27 cellular contexts compared by ENCODE assay signal in the genomic region with DNA sequence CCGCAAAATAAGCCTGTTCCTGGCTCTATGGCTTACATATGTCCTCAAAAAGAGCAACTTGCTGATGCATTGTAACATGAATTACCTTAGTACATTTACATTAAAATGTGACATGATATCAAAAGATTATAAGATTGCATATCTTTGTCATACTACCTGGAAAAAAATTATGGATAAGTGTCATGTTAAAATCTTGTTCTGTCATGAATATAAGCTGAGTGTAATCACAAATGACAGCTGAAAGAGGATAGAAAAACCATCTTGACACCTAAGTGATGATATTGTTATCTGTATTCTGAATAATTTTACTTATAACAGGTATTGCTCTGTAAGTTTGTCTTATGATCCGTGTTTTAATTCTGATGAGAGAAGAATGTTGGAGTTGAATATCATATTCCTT.
"Had no signal": no experiment of that assay in that cellular context is flagged by ENCODE, and none has a peak within 500 bp of the region (broad histone marks: within the 10 kb centered on the region; RNA-seq: fewer than 3 reads in every experiment).

No MANE protein-coding gene starts in this region.

- H3K27ac Mint-ChIP-seq: stimulated activated effector memory CD8-positive, alpha-beta T cell treated with anti-CD3 and anti-CD28 coated beads, Interleukin-12 subunit alpha, Interleukin-12 subunit beta, amount 100 ng/mL, for 72 hours; stimulated activated memory B cell treated with anti-CD40 and anti-IgM and Interleukin-4, amounts not matched to agents 10 μg/mL and 1 μg/mL and 100 μg/mL, for 72 hours; stimulated activated naive B cell treated with anti-CD40 and anti-IgM and Interleukin-4, amounts not matched to agents 10 μg/mL and 1 μg/mL and 100 μg/mL, for 72 hours; stimulated activated naive CD8-positive, alpha-beta T cell treated with anti-CD3 and anti-CD28 coated beads, Interleukin-15, amount 100 ng/mL, for 72 hours; stimulated activated naive CD8-positive, alpha-beta T cell treated with anti-CD3 and anti-CD28 coated beads, Interleukin-15, Interleukin-2, amounts not matched to agents 100 ng/mL and 50 ng/mL, for 24 hours; type B pancreatic cell had no signal

- H3K36me3 ChIP-seq: stomach, suprapubic skin, thoracic aorta, thyroid gland, tibial artery, tibial nerve, transverse colon, upper lobe of left lung, upper lobe of right lung, uterus, vagina had no signal

- H3K4me3 Mint-ChIP-seq: stimulated activated effector memory CD8-positive, alpha-beta T cell treated with anti-CD3 and anti-CD28 coated beads, Interleukin-12 subunit alpha, Interleukin-12 subunit beta, amount 100 ng/mL, for 72 hours; stimulated activated memory B cell treated with anti-CD40 and anti-IgM and Interleukin-4, amounts not matched to agents 10 μg/mL and 1 μg/mL and 100 μg/mL, for 72 hours; stimulated activated naive B cell treated with anti-CD40 and anti-IgM and Interleukin-4, amounts not matched to agents 10 μg/mL and 1 μg/mL and 100 μg/mL, for 72 hours; stimulated activated naive CD8-positive, alpha-beta T cell treated with anti-CD3 and anti-CD28 coated beads, Interleukin-15, amount 100 ng/mL, for 72 hours; stimulated activated naive CD8-positive, alpha-beta T cell treated with anti-CD3 and anti-CD28 coated beads, Interleukin-15, Interleukin-2, amounts not matched to agents 100 ng/mL and 50 ng/mL, for 24 hours; type B pancreatic cell had no signal

- H3K36me3 Mint-ChIP-seq: stimulated activated effector memory CD8-positive, alpha-beta T cell treated with anti-CD3 and anti-CD28 coated beads, Interleukin-12 subunit alpha, Interleukin-12 subunit beta, amount 100 ng/mL, for 72 hours; stimulated activated memory B cell treated with anti-CD40 and anti-IgM and Interleukin-4, amounts not matched to agents 10 μg/mL and 1 μg/mL and 100 μg/mL, for 72 hours; stimulated activated naive B cell treated with anti-CD40 and anti-IgM and Interleukin-4, amounts not matched to agents 10 μg/mL and 1 μg/mL and 100 μg/mL, for 72 hours; type B pancreatic cell had no signal

- H3K4me3 ChIP-seq: stomach, suprapubic skin, testis, thoracic aorta, thyroid gland, tibial artery, tibial nerve, transverse colon, upper lobe of left lung, upper lobe of right lung, uterus, vagina had no signal

- H3K27me3 Mint-ChIP-seq: stimulated activated memory B cell treated with anti-CD40 and anti-IgM and Interleukin-4, amounts not matched to agents 10 μg/mL and 1 μg/mL and 100 μg/mL, for 72 hours; stimulated activated naive B cell treated with anti-CD40 and anti-IgM and Interleukin-4, amounts not matched to agents 10 μg/mL and 1 μg/mL and 100 μg/mL, for 72 hours; stimulated activated naive CD8-positive, alpha-beta T cell treated with anti-CD3 and anti-CD28 coated beads, Interleukin-15, amount 100 ng/mL, for 72 hours; stimulated activated naive CD8-positive, alpha-beta T cell treated with anti-CD3 and anti-CD28 coated beads, Interleukin-15, Interleukin-2, amounts not matched to agents 100 ng/mL and 50 ng/mL, for 24 hours; type B pancreatic cell had no signal

- H3K9me3 Mint-ChIP-seq: stimulated activated naive B cell treated with anti-CD40 and anti-IgM and Interleukin-4, amounts not matched to agents 10 μg/mL and 1 μg/mL and 100 μg/mL, for 72 hours; stimulated activated naive CD8-positive, alpha-beta T cell treated with anti-CD3 and anti-CD28 coated beads, Interleukin-15, amount 100 ng/mL, for 72 hours had no signal

- H3K4me1 Mint-ChIP-seq: stimulated activated effector memory CD8-positive, alpha-beta T cell treated with anti-CD3 and anti-CD28 coated beads, Interleukin-12 subunit alpha, Interleukin-12 subunit beta, amount 100 ng/mL, for 72 hours; stimulated activated memory B cell treated with anti-CD40 and anti-IgM and Interleukin-4, amounts not matched to agents 10 μg/mL and 1 μg/mL and 100 μg/mL, for 72 hours; stimulated activated naive B cell treated with anti-CD40 and anti-IgM and Interleukin-4, amounts not matched to agents 10 μg/mL and 1 μg/mL and 100 μg/mL, for 72 hours; stimulated activated naive CD8-positive, alpha-beta T cell treated with anti-CD3 and anti-CD28 coated beads, Interleukin-15, amount 100 ng/mL, for 72 hours had no signal

- H3K9me3 ChIP-seq: stomach, suprapubic skin, testis, thoracic aorta, thyroid gland, tibial artery, transverse colon, upper lobe of left lung, upper lobe of right lung, uterus, vagina had no signal

- H3K27ac ChIP-seq: stomach, suprapubic skin, testis, thoracic aorta, thyroid gland, tibial artery, tibial nerve, transverse colon, upper lobe of left lung, upper lobe of right lung, uterus, vagina had no signal

- DNase-seq: stimulated activated CD4-positive, alpha-beta T cell treated with anti-CD3 and anti-CD28 coated beads, Interleukin-2, amount 100 ng/mL, for 48 hours; stimulated activated CD4-positive, alpha-beta T cell treated with anti-CD3 and anti-CD28 coated beads, Interleukin-4, amount 100 ng/mL, for 1 hour; stimulated activated CD4-positive, alpha-beta T cell treated with anti-CD3 and anti-CD28 coated beads, Interleukin-4, amount 100 ng/mL, for 24 hours; stimulated activated CD4-positive, alpha-beta T cell treated with anti-CD3 and anti-CD28 coated beads, Interleukin-4, amount 100 ng/mL, for 4 hours; stimulated activated CD8-positive, alpha-beta memory T cell treated with anti-CD3 and anti-CD28 coated beads, Interleukin-4, amount 100 ng/mL, for 48 hours; stimulated activated naive B cell treated with anti-CD40 and anti-IgM and Interleukin-4, amounts not matched to agents 10 μg/mL and 1 μg/mL and 100 μg/mL, for 72 hours; stimulated activated naive CD4-positive, alpha-beta T cell; stimulated activated naive CD4-positive, alpha-beta T cell treated with Interleukin-2 at 50 U/mL for 16 hours; stimulated activated naive CD8-positive, alpha-beta T cell treated with anti-CD3 and anti-CD28 coated beads, Interleukin-15, amount 100 ng/mL, for 72 hours; stimulated activated naive CD8-positive, alpha-beta T cell treated with anti-CD3 and anti-CD28 coated beads, Interleukin-15, Interleukin-2, amounts not matched to agents 100 U/mL and 50 U/mL, for 24 hours; stomach; substantia nigra; testis; thyroid gland; tibial artery; transverse colon; upper lobe of left lung; upper lobe of right lung; uterus had no signal

- H3K27me3 ChIP-seq: stomach, suprapubic skin, testis, thyroid gland, tibial artery, tibial nerve, transverse colon, upper lobe of left lung, upper lobe of right lung, uterus, vagina had no signal
